Comparison of ENCODE assay signal across 34 cellular contexts in the genomic region with DNA sequence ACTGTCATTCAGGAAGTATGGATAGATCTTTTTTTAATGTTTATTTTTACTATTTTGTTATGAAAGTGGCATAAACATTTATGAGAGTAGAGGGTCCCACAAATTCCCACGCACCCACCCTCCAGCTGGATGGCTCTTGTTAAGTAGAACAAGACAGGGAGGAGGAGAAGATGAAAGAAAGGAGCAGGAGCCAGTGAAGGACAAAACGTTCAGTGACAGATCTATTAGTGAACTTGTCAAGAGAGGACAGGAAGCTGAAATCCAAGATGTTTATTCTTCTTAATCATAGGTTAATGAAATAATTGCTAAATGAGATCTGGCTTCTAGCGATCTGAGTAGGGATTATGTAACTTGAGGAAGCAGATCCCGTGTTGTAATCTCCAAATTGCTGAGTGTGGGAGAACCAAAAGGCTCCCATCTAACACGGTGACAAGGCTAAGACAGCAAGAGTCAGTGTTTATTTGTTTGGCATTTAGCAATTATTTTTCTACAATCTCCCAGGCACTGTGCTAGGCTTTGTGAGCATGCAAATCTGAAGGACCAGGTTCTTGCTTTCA.
DNase-seq lines count a peak whose midpoint lies in the region; ATAC-seq, FAIRE-seq and TF ChIP-seq lines count a peak whose summit lies in the region.
"Had no signal": no experiment of that assay in that cellular context is flagged by ENCODE, and none has a peak within 500 bp of the region (broad histone marks: within the 10 kb centered on the region; RNA-seq: fewer than 3 reads in every experiment).

No MANE protein-coding gene starts in this region.

- H3K4me1 ChIP-seq in lower lobe of right lung = peaks cover 33% of the 10 kb centered on the region
- H3K4me1 ChIP-seq: BE2C, sigmoid colon, testis had no signal

- no peak overlapping the region for H3K4me3 ChIP-seq in WERI-Rb-1 (ENCODE audit: low read depth, low read length)
- no peak overlapping the region for H3K4me3 ChIP-seq in lower lobe of right lung
- H3K4me3 ChIP-seq: breast epithelium, colonic mucosa, HAP-1, sigmoid colon, testis had no signal

- no peaks in the 10 kb centered on the region for H3K27me3 ChIP-seq in WERI-Rb-1 (ENCODE audit: insufficient read depth, low read depth, severe bottlenecking)
- H3K27me3 ChIP-seq in lower lobe of right lung (ENCODE audit: low read depth) = no peaks in the 10 kb centered on the region
- H3K27me3 ChIP-seq: BE2C, breast epithelium, colonic mucosa, sigmoid colon, testis had no signal

- H3K9me3 ChIP-seq in WERI-Rb-1 (ENCODE audit: severe bottlenecking) (no peaks in the 10 kb centered on the region), lower lobe of right lung (no peaks in the 10 kb centered on the region)
- H3K9me3 ChIP-seq: BE2C, breast epithelium, colonic mucosa, HAP-1, neutrophil, sigmoid colon, testis had no signal

- TF ChIP-seq CTCF in WERI-Rb-1 (IDR thresholded peaks at IDR 0.05; ENCODE audit: low read depth, low read length) (no peak), lower lobe of right lung (IDR thresholded peaks at IDR 0.05) (no peak)

- no peak for DNase-seq in left ventricle myocardium superior
- DNase-seq in Right ventricle myocardium inferior (ENCODE audit: missing footprints) = no peak
- peak; percentile 13 for DNase-seq in WERI-Rb-1
- DNase-seq in lower lobe of right lung = no peak
- no peak for DNase-seq in GM03348 (ENCODE audit: low spot score)
- DNase-seq in RCC 7860 (ENCODE audit: low spot score) = no peak
- DNase-seq: activated CD4-positive, alpha-beta T cell treated with anti-CD3 and anti-CD28 coated beads, Interleukin-2, amount 50 U/mL, for 4 hours; activated CD4-positive, CD25-positive, alpha-beta regulatory T cell; activated naive CD4-positive, alpha-beta T cell treated with anti-CD3 and anti-CD28 coated beads for 36 hours; amniotic stem cell; BE2C; COR-L47; DMS79 treated with DMSO at 0.1 percent for 48 hours; effector CD8-positive, alpha-beta T cell; GF-D8; KG1; kidney glomerular epithelial cell; NCI-H1436; NCI-H2081 treated with DMSO at 0.1 percent for 48 hours; NCI-H226; PC-3; SHP77 treated with DMSO at 0.1 percent for 48 hours; sigmoid colon; stimulated activated CD4-positive, alpha-beta T cell treated with anti-CD3 and anti-CD28 coated beads, Interleukin-15, amount 100 ng/mL, for 24 hours; stimulated activated naive CD4-positive, alpha-beta T cell; SW 1271; T-helper 9 cell; testis had no signal

- H3K36me3 ChIP-seq in WERI-Rb-1 (no peaks in the 10 kb centered on the region), lower lobe of right lung (no peaks in the 10 kb centered on the region)
- H3K36me3 ChIP-seq: BE2C, breast epithelium, colonic mucosa, HAP-1, neutrophil, sigmoid colon had no signal

- H3K27ac ChIP-seq in WERI-Rb-1 (no peak overlapping the region), lower lobe of right lung (peak overlapping the region; percentile 49)
- H3K27ac ChIP-seq: colonic mucosa, neutrophil, sigmoid colon, testis had no signal

- intact Hi-C loops in left ventricle myocardium superior (cut with micrococcal nuclease) = no loop called here
- intact Hi-C loops in Right ventricle myocardium inferior (cut with DNase I) = no loop called here
- intact Hi-C loops in lower lobe of right lung (cut with DNase I) = no loop called here

- no peak for FAIRE-seq in RCC 7860 (lab: Jason Lieb, UNC)

- peak; percentile 19 for ATAC-seq in left ventricle myocardium superior
- no peak for ATAC-seq in Right ventricle myocardium inferior
- ATAC-seq in lower lobe of right lung = peak; percentile 46 to 60
- ATAC-seq in HG03045 (IDR thresholded peaks at IDR 0.05; ENCODE audit: unreplicated experiment) = no peak
- ATAC-seq in GM18520 (IDR thresholded peaks at IDR 0.05; ENCODE audit: unreplicated experiment) = no peak
- ATAC-seq: PC-3 had no signal

Comparison
In these comparisons a context has a peak if more than half of its experiments do, and no peak if none do; other contexts are left out.
1. ATAC-seq: peak in left ventricle myocardium superior (single experiment) and lower lobe of right lung (2 of 2); none in Right ventricle myocardium inferior (single experiment), HG03045 (single experiment) and GM18520 (single experiment).